ENCODE assay signal across 1 cellular context in genomic region chr2:24972315-24972958, GRCh38.
TF ChIP-seq lines count a peak whose summit lies in the region.

No MANE protein-coding gene starts in this region.

TF ChIP-seq in HEK293, 187 proteins besides CTCF, POLR2A, EP300 and RAD21 (continued from another document):
- TF ChIP-seq ZNF776 (tag by site-specific recombination; IDR thresholded peaks at IDR 0.05; ENCODE audit: borderline replicate concordance) (no peak), OSR2 (tag by site-specific recombination; IDR thresholded peaks at IDR 0.05) (no peak), INSM2 (tag by site-specific recombination; IDR thresholded peaks at IDR 0.05) (0 out of 2 replicates have a peak, but pooled peaks have one; percentile 6)
TF ChIP-seq in HEK293: peak in this region for 17.
